27 cellular contexts compared by ENCODE assay signal in genomic region chr7:47464266-47464665, GRCh38.
"Had no signal": no experiment of that assay in that cellular context is flagged by ENCODE, and none has a peak within 500 bp of the region (broad histone marks: within the 10 kb centered on the region; RNA-seq: fewer than 3 reads in every experiment).

No MANE protein-coding gene starts in this region.

- H3K36me3 Mint-ChIP-seq: naive B cell; natural killer cell treated with Interleukin-12 subunit alpha and Interleukin-12 subunit beta and Interleukin-15 and Interleukin-18, amount 100 ng/mL, for 72 hours had no signal

- H3K9me3 Mint-ChIP-seq: memory B cell; naive B cell; natural killer cell treated with Interleukin-12 subunit alpha and Interleukin-12 subunit beta and Interleukin-15 and Interleukin-18, amount 100 ng/mL, for 72 hours; stimulated activated naive B cell treated with anti-CD40 and anti-IgM and Interleukin-4, amounts not matched to agents 10 μg/mL and 1 μg/mL and 100 μg/mL, for 72 hours; stimulated activated naive CD8-positive, alpha-beta T cell treated with anti-CD3 and anti-CD28 coated beads, Interleukin-15, Interleukin-2, amounts not matched to agents 100 ng/mL and 50 ng/mL, for 24 hours; type B pancreatic cell had no signal

- H3K4me3 Mint-ChIP-seq: memory B cell; mesothelial cell of epicardium; naive B cell; natural killer cell treated with Interleukin-12 subunit alpha and Interleukin-12 subunit beta and Interleukin-15 and Interleukin-18, amount 100 ng/mL, for 72 hours; neural crest cell; stimulated activated naive B cell treated with anti-CD40 and anti-IgM and Interleukin-4, amounts not matched to agents 10 μg/mL and 1 μg/mL and 100 μg/mL, for 72 hours; stimulated activated naive CD8-positive, alpha-beta T cell treated with anti-CD3 and anti-CD28 coated beads, Interleukin-15, Interleukin-2, amounts not matched to agents 100 ng/mL and 50 ng/mL, for 24 hours; type B pancreatic cell had no signal

- ATAC-seq: left colon; mucosa of descending colon; natural killer cell treated with Interleukin-12 subunit alpha and Interleukin-12 subunit beta and Interleukin-15 and Interleukin-18, amount 100 ng/mL, for 72 hours; pancreas; right lobe of liver; stimulated activated naive B cell treated with anti-CD40 and anti-IgM and Interleukin-4, amounts not matched to agents 10 μg/mL and 1 μg/mL and 100 μg/mL, for 72 hours had no signal

- H3K27me3 ChIP-seq: neutrophil, pancreas, right lobe of liver, suprapubic skin, thyroid gland had no signal

- H3K27ac ChIP-seq: neutrophil, prostate gland, right lobe of liver, suprapubic skin, thyroid gland had no signal

- H3K27me3 Mint-ChIP-seq: memory B cell; naive B cell; natural killer cell treated with Interleukin-12 subunit alpha and Interleukin-12 subunit beta and Interleukin-15 and Interleukin-18, amount 100 ng/mL, for 72 hours; stimulated activated naive B cell treated with anti-CD40 and anti-IgM and Interleukin-4, amounts not matched to agents 10 μg/mL and 1 μg/mL and 100 μg/mL, for 72 hours; stimulated activated naive CD8-positive, alpha-beta T cell treated with anti-CD3 and anti-CD28 coated beads, Interleukin-15, Interleukin-2, amounts not matched to agents 100 ng/mL and 50 ng/mL, for 24 hours; type B pancreatic cell had no signal

- H3K4me1 Mint-ChIP-seq: naive B cell; neural crest cell; stimulated activated naive B cell treated with anti-CD40 and anti-IgM and Interleukin-4, amounts not matched to agents 10 μg/mL and 1 μg/mL and 100 μg/mL, for 72 hours had no signal

- H3K4me3 ChIP-seq: lung, mucosa of descending colon, pancreas, prostate gland, right lobe of liver, suprapubic skin, thyroid gland had no signal

- H3K36me3 ChIP-seq: neutrophil, prostate gland, suprapubic skin, thyroid gland had no signal

- DNase-seq: caudate nucleus; cerebellar nuclear complex; cortex of kidney; effector CD4-positive, alpha-beta T cell; head of caudate nucleus; hippocampal formation; left colon; left ventricle myocardium superior; mucosa of descending colon; naive B cell; right lobe of liver; small intestine; stimulated activated CD4-positive, alpha-beta T cell treated with anti-CD3 and anti-CD28 coated beads, Interleukin-15, amount 100 ng/mL, for 24 hours; stimulated activated CD4-positive, alpha-beta T cell treated with anti-CD3 and anti-CD28 coated beads, Interleukin-2, amount 100 ng/mL, for 48 hours; stimulated activated naive B cell treated with anti-CD40 and anti-IgM and Interleukin-4, amounts not matched to agents 10 μg/mL and 1 μg/mL and 100 μg/mL, for 72 hours; thyroid gland had no signal

- H3K9me3 ChIP-seq: mucosa of descending colon, neutrophil, pancreas, prostate gland, right lobe of liver, suprapubic skin, thyroid gland had no signal

- H3K27ac Mint-ChIP-seq: memory B cell; natural killer cell treated with Interleukin-12 subunit alpha and Interleukin-12 subunit beta and Interleukin-15 and Interleukin-18, amount 100 ng/mL, for 72 hours; stimulated activated naive B cell treated with anti-CD40 and anti-IgM and Interleukin-4, amounts not matched to agents 10 μg/mL and 1 μg/mL and 100 μg/mL, for 72 hours; stimulated activated naive CD8-positive, alpha-beta T cell treated with anti-CD3 and anti-CD28 coated beads, Interleukin-15, Interleukin-2, amounts not matched to agents 100 ng/mL and 50 ng/mL, for 24 hours had no signal
